ENCODE assay signal across 10 cellular contexts in the genomic region with DNA sequence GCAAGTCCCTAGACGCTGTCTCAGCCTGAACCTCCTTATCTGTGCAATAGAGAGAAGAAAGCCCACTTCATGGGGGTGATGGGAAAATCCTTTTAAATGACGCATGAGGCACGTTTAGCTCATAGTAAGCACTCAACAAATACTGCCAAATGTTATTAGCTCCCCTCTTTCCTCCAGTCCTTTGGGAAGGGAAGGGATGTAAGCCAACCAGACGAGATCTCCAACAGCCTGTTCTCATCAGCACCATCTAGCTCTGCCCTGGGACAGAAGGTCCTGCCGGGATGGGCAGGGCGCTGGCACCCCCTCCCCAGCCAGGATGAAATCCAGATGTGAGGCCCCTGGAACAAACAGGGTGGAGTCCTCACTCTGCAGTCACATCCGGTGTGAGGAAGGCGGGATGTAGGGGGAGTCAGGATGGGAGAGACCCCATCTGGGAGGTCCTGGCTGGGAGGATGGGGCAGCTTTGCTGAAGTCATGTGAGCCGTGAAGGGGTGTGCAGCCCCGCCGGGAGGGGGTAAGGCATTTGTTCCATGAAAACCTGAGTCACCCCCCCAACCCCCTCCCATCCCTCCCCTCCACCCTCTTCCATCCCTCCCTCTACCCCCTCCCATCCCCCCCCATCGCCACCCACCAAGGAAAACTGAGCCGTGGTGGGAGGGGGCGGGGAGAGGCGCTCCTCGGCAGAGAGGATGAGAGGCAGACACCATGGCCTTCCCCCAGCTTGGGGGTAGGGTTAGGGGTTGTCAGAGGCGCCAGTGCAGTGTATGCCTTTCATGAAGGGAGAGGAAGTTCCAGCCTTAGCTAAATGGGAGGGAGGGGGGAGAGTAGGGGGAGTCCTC. TPM values are rescaled to one million over a fixed set of nuclear protein-coding genes. Genes with fewer than 3 reads are reported as not detected.
DNase-seq lines count a peak whose midpoint lies in the region; ATAC-seq and TF ChIP-seq lines count a peak whose summit lies in the region.
"Had no signal": no experiment of that assay in that cellular context is flagged by ENCODE, and none has a peak within 500 bp of the region (broad histone marks: within the 10 kb centered on the region; RNA-seq: fewer than 3 reads in every experiment).

No MANE protein-coding gene starts in this region.

- DNase-seq in H7 (peak; percentile 65), choroid plexus epithelial cell (ENCODE audit: low read depth) (peak; percentile 64), left colon (peak; percentile 35 to 73), stromal cell of bone marrow (ENCODE audit: low read depth) (peak; percentile 56), DMS153 treated with DMSO at 0.1 percent for 48 hours (lab: John Stamatoyannopoulos, UW; ENCODE audit: unreplicated experiment) (no peak), NOMO-1 treated with dmso at 0.1 percent for 144 hours (lab: John Stamatoyannopoulos, UW; ENCODE audit: unreplicated experiment) (no peak)
- DNase-seq: effector memory CD8-positive, alpha-beta T cell; NCI-H524 had no signal

- no peak for TF ChIP-seq CTCF in choroid plexus epithelial cell (conservative IDR thresholded peaks at IDR 0.05; ENCODE audit: low read depth, low read length)

- H3K36me3 ChIP-seq in H7 (replicated peaks; ENCODE audit: control insufficient read depth, insufficient read depth, low read length) = no peaks in the 10 kb centered on the region; the same call in none of the 2 replicates

- intact Hi-C loops in left colon (cut with DNase I, micrococcal nuclease) = no loop called here

- no peak overlapping the region for H3K4me3 ChIP-seq in H7 (ENCODE audit: insufficient read depth, low read depth, low read length)
- no peak overlapping the region for H3K4me3 ChIP-seq in choroid plexus epithelial cell (ENCODE audit: low read depth, low read length)

- peaks cover 10% of the 10 kb centered on the region for H3K27me3 ChIP-seq in H7 (ENCODE audit: control insufficient read depth, insufficient read depth, low read length)

- no peak for ATAC-seq in left colon
- no peak for ATAC-seq in HG03280 (IDR thresholded peaks at IDR 0.05; ENCODE audit: unreplicated experiment)
- no peak for ATAC-seq in GM21526 (IDR thresholded peaks at IDR 0.05; ENCODE audit: low FRiP score, unreplicated experiment)
- ATAC-seq: effector memory CD8-positive, alpha-beta T cell had no signal

RNA-seq across cellular contexts. Expression of a gene that starts 4.5 kb away (rescaled TPM):
- total RNA-seq in H7 (2014; rRNA removed; shearing (Covaris generic)) = 7.4 and 8.9 TPM in 2 replicates
- total RNA-seq in left colon = 1 to 10 TPM; 2.3 to 5.2 TPM

RNA-seq across cellular contexts. Expression of a gene that starts 25.4 kb away (rescaled TPM):
- total RNA-seq in H7 (2014; rRNA removed; shearing (Covaris generic)) = 148 and 174 TPM in 2 replicates
- total RNA-seq in left colon = 10 to 100 TPM; 43.5 to 61.9 TPM

RNA-seq across cellular contexts. Expression of a gene that starts 31.8 kb away (rescaled TPM):
- 128 and 129 TPM in 2 replicates for total RNA-seq in H7 (2014; rRNA removed; shearing (Covaris generic))
- 10 to 100 TPM; 31.6 to 48.7 TPM for total RNA-seq in left colon

RNA-seq across cellular contexts. Expression of a gene that starts 44.3 kb away (rescaled TPM):
- 2.8 and 6.1 TPM in 2 replicates for total RNA-seq in H7 (2014; rRNA removed; shearing (Covaris generic))
- total RNA-seq in left colon = 1 to 10 TPM; 7.7 to 8.7 TPM

Comparison
In these comparisons a context has a peak if more than half of its experiments do, and no peak if none do; other contexts are left out.
1. DNase-seq: peak in H7 (single experiment), choroid plexus epithelial cell (single experiment), left colon (2 of 2) and stromal cell of bone marrow (single experiment); none in DMS153 treated with DMSO at 0.1 percent for 48 hours (single experiment) and NOMO-1 treated with dmso at 0.1 percent for 144 hours (single experiment).